Comparison of ENCODE assay signal across 7 cellular contexts in genomic region chr7:69957661-69958060, GRCh38.
"Had no signal": no experiment of that assay in that cellular context is flagged by ENCODE, and none has a peak within 500 bp of the region (broad histone marks: within the 10 kb centered on the region; RNA-seq: fewer than 3 reads in every experiment).

No MANE protein-coding gene starts in this region.

- H3K36me3 Mint-ChIP-seq: IgD-negative memory B cell had no signal

- H3K27ac ChIP-seq: GM23248 had no signal

- H3K4me3 Mint-ChIP-seq: IgD-negative memory B cell had no signal

- H3K36me3 ChIP-seq: HAP-1 had no signal

- H3K4me3 ChIP-seq: GM23248, HAP-1 had no signal

- H3K27me3 Mint-ChIP-seq: IgD-negative memory B cell had no signal

- H3K9me3 Mint-ChIP-seq: IgD-negative memory B cell had no signal

- H3K9me3 ChIP-seq: HAP-1 had no signal

- ATAC-seq: HCT116, HepG2 had no signal

- DNase-seq: GM23248, GOT3, H7 had no signal
